In the genomic region with DNA sequence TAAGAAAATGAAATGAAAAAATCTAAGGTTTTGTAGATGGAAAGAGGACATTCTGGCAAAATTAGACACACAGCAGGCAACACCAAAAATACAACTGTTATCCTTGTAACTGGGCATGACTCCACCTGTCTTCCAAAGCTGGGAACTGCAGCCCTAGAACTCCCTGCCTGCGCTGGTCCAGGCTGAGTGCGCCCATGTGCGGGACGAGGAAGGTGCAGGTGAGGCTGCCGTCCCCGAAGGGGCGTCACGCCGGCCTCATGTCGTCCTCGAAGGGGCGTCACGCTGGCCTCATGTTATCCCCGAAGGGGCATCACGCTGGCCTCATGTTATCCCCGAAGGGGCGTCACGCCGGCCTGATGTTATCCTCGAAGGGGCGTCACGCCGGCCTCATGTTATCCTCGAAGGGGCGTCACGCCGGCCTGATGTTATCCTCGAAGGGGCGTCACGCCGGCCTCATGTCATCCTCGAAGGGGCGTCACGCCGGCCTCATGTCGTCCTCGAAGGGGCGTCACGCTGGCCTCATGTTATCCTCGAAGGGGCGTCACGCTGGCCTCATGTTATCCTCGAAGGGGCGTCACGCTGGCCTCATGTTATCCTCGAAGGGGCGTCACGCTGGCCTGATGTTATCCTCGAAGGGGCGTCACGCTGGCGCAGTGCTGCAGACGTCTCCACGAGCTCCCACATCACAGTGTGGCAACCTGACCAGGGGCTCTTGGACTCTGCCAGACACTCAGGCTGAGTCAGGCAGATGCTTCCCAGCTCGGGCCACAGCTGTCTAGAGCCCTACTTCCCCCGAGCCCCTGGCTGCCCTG, we compare ENCODE assay signal across 7 cellular contexts.
A peak's percentile ranks its signal among the peaks of the same experiment; 100 is the strongest.
DNase-seq lines count a peak whose midpoint lies in the region; TF ChIP-seq lines count a peak whose summit lies in the region.
"Not testable (repeated sequence)": the region's sequence is repeated elsewhere in the genome, so short reads cannot be mapped to it uniquely, and the experiment has no call there.

No MANE protein-coding gene starts in this region.

- not testable (repeated sequence) for H3K4me3 ChIP-seq in KMS-11 (IDR thresholded peaks at IDR 0.05; ENCODE audit: insufficient read depth, low read depth, low read length); endodermal cell (ENCODE audit: low read length); neural progenitor cell

- H3K9me3 Mint-ChIP-seq in endodermal cell, neural progenitor cell: not testable (repeated sequence)

- H3K4me3 Mint-ChIP-seq in endodermal cell, neural progenitor cell: not testable (repeated sequence)

- not testable (repeated sequence) for H3K27ac Mint-ChIP-seq in endodermal cell, neural progenitor cell

- not testable (repeated sequence) for H4K20me1 ChIP-seq in KMS-11 (ENCODE audit: insufficient read depth); neural progenitor cell (ENCODE audit: low read depth)

- not testable (repeated sequence) for H3K9ac ChIP-seq in KMS-11; endodermal cell (ENCODE audit: extremely low read depth, low read length, poor library complexity, severe bottlenecking); neural progenitor cell

- not testable (repeated sequence) for DNase-seq in GM10248 (ENCODE audit: extremely low spot score)
- peak; percentile 7 for DNase-seq in NCI-H82 (lab: John Stamatoyannopoulos, UW)
- DNase-seq in endodermal cell: peak; percentile 84
- peak; percentile 72 for DNase-seq in iPS-NIHi7 (ENCODE audit: extremely low spot score)
- DNase-seq in neural progenitor cell (ENCODE audit: low spot score): peak; percentile 33

- not testable (repeated sequence) for H3K79me2 ChIP-seq in KMS-11 (ENCODE audit: insufficient read depth, low read depth); neural progenitor cell (ENCODE audit: low read depth)

- POLR2A ChIA-PET in GM10248 (lab: Yijun Ruan, JAX): not testable (repeated sequence)

- not testable (repeated sequence) for H2AFZ ChIP-seq in KMS-11 (ENCODE audit: low read depth); neural progenitor cell (replicated peaks)

- H3K36me3 Mint-ChIP-seq in endodermal cell (ENCODE audit: low read depth); neural progenitor cell: not testable (repeated sequence)

- not testable (repeated sequence) for H3K27me3 ChIP-seq in KMS-11 (ENCODE audit: insufficient read depth, low read depth); endodermal cell (ENCODE audit: control insufficient read depth, insufficient read depth, low read length, poor library complexity, severe bottlenecking); neural progenitor cell

- not testable (repeated sequence) for H3K27ac ChIP-seq in KMS-11; VCaP; endodermal cell (ENCODE audit: low read depth, low read length); neural progenitor cell

- not testable (repeated sequence) for H3K27me3 Mint-ChIP-seq in endodermal cell (ENCODE audit: insufficient read depth); neural progenitor cell (ENCODE audit: insufficient read depth, low read depth)

- H3K36me3 ChIP-seq in KMS-11 (ENCODE audit: insufficient read depth); endodermal cell (ENCODE audit: control insufficient read depth, insufficient read depth, low read length); neural progenitor cell: not testable (repeated sequence)

- 92 to 94% methylated on average over 23 to 56 of the region's 56 CpGs for WGBS in endodermal cell (ENCODE audit: insufficient coverage in 1 of 2, insufficient read length in 1 of 2), 2 experiments

- CTCF ChIA-PET in GM10248 (lab: Yijun Ruan, JAX): not testable (repeated sequence)

- H3K4me1 Mint-ChIP-seq in endodermal cell, neural progenitor cell: not testable (repeated sequence)

- H3K9me3 ChIP-seq in endodermal cell (ENCODE audit: control insufficient read depth, low read length); neural progenitor cell (ENCODE audit: low read depth): not testable (repeated sequence)

- not testable (repeated sequence) for H3K4me2 ChIP-seq in KMS-11, neural progenitor cell

- H3K4me1 ChIP-seq in KMS-11 (ENCODE audit: low read depth, poor library complexity, severe bottlenecking): peaks cover 13% of the 10 kb centered on the region
- not testable (repeated sequence) for H3K4me1 ChIP-seq in endodermal cell (ENCODE audit: control insufficient read depth, insufficient read depth, low read length); neural progenitor cell

- not testable (repeated sequence) for H3F3A ChIP-seq in neural progenitor cell (ENCODE audit: low read depth)

- TF ChIP-seq CTCF in GM10248 (IDR thresholded peaks at IDR 0.05; ENCODE audit: control extremely low read depth, extremely low read depth, low read depth, missing control alignments) (peak; percentile 32), KMS-11 (conservative IDR thresholded peaks at IDR 0.05; ENCODE audit: low read depth, low read length) (peak; percentile 46; the same call in 1 of the 2 replicates), VCaP (conservative IDR thresholded peaks at IDR 0.05) (peak; percentile 85), endodermal cell (conservative IDR thresholded peaks at IDR 0.05) (peak; percentile 86), neural progenitor cell (IDR thresholded peaks at IDR 0.05) (peak; percentile 70)

Comparison
In these comparisons a context has a peak if more than half of its experiments do, and no peak if none do; other contexts are left out.
1. CTCF ChIP-seq: peak in every context shown above with its lines; median percentile 86 in endodermal cell; 85 in VCaP; 70 in neural progenitor cell; 46 in KMS-11; 32 in GM10248.